ENCODE assay signal across 9 cellular contexts in genomic region chr15:58228708-58229107, GRCh38.
A peak's percentile ranks its signal among the peaks of the same experiment; 100 is the strongest.
DNase-seq lines count a peak whose midpoint lies in the region; TF ChIP-seq lines count a peak whose summit lies in the region.
"Had no signal": no experiment of that assay in that cellular context is flagged by ENCODE, and none has a peak within 500 bp of the region (broad histone marks: within the 10 kb centered on the region; RNA-seq: fewer than 3 reads in every experiment).

No MANE protein-coding gene starts in this region.

- H3K9ac ChIP-seq in SK-N-SH: no peak overlapping the region
- no peak overlapping the region for H3K9ac ChIP-seq in colonic mucosa (ENCODE audit: low read depth in 2 of 2, low read length in 2 of 2)

- no peak for TF ChIP-seq EP300 in SK-N-SH (IDR thresholded peaks at IDR 0.05; ENCODE audit: borderline replicate concordance in 1 of 2, low read depth in 1 of 2, low read length in 1 of 2)

- TF ChIP-seq CTCF in SK-N-SH (IDR thresholded peaks at IDR 0.05): no peak
- no peak for TF ChIP-seq CTCF in osteoblast (IDR thresholded peaks at IDR 0.05; ENCODE audit: extremely low read depth, low read depth, low read length)
- TF ChIP-seq CTCF in colonic mucosa (IDR thresholded peaks at IDR 0.05): no peak

- 0 out of 2 replicates have a peak overlapping the region, but pooled peaks have one; percentile 15 for H3K4me2 ChIP-seq in SK-N-SH
- peak overlapping the region; percentile 37 for H3K4me2 ChIP-seq in osteoblast (ENCODE audit: insufficient read depth, low read length)

- intact Hi-C loops in colonic mucosa (cut with DNase I): no loop called here

- no peaks in the 10 kb centered on the region for H3K79me2 ChIP-seq in SK-N-SH (ENCODE audit: insufficient read depth)
- no peaks in the 10 kb centered on the region for H3K79me2 ChIP-seq in osteoblast (ENCODE audit: insufficient read depth, low read length)

- H3K4me1 ChIP-seq in SK-N-SH (ENCODE audit: control insufficient read depth in 1 of 2, insufficient read depth in 2 of 2, low read depth in 1 of 2, low read length in 1 of 2) (peaks cover 4 to 15% of the 10 kb centered on the region in 2 experiments; a peak in 2 of 4 replicates), osteoblast (ENCODE audit: insufficient read depth, low read length) (peaks cover 12% of the 10 kb centered on the region), colonic mucosa (no peaks in the 10 kb centered on the region)

- H4K20me1 ChIP-seq in SK-N-SH (ENCODE audit: insufficient read depth) (no peaks in the 10 kb centered on the region), osteoblast (ENCODE audit: insufficient read depth, low read length) (no peaks in the 10 kb centered on the region)

- POLR2A ChIA-PET in SK-N-SH (lab: Yijun Ruan, JAX): interaction anchor here (1.3 kb wide), 1 partner anchor 542 kb away, joined by 4 read pairs; no protein-coding TSS in a partner anchor

- DNase-seq in ELF-1 (ENCODE audit: low read depth, low spot score) (peak; percentile 19), SK-N-SH (no peak), glomerular visceral epithelial cell (ENCODE audit: extremely low spot score) (peak; percentile 81), osteoblast (ENCODE audit: insufficient read length, low spot score, missing footprints) (no peak), LoVo (ENCODE audit: low spot score) (no peak), colonic mucosa (no peak), epidermal melanocyte (ENCODE audit: insufficient read length, low spot score) (no peak)
- no peak for DNase-seq in activated effector memory CD4-positive, alpha-beta T cell treated with Interleukin-2 at 50 U/mL for 16 hours
- DNase-seq: NCI-H2081 had no signal

- CTCF ChIA-PET in SK-N-SH (lab: Yijun Ruan, JAX): interaction anchor here (0.8 to 2.9 kb wide), 20 partner anchors 13 to 1288 kb away, joined by 3 to 16 read pairs (median 4); partner anchors contain the start of gene MINDY2

- H3K27ac ChIP-seq in SK-N-SH (ENCODE audit: low read depth in 2 of 2, low read length in 1 of 2): no peak overlapping the region
- no peak overlapping the region for H3K27ac ChIP-seq in osteoblast (ENCODE audit: low read depth, low read length)
- H3K27ac ChIP-seq in colonic mucosa: no peak overlapping the region

- no peaks in the 10 kb centered on the region for H3F3A ChIP-seq in SK-N-SH (replicated peaks; ENCODE audit: insufficient read depth)

- H3K9me2 ChIP-seq in SK-N-SH: no peaks in the 10 kb centered on the region

- H3K27me3 ChIP-seq in SK-N-SH (ENCODE audit: insufficient read depth) (no peaks in the 10 kb centered on the region), osteoblast (ENCODE audit: insufficient read depth, low read length) (peaks cover 15% of the 10 kb centered on the region), colonic mucosa (no peaks in the 10 kb centered on the region)

- H2AFZ ChIP-seq in SK-N-SH (ENCODE audit: low read depth) (no peak overlapping the region), osteoblast (ENCODE audit: low read length) (peak overlapping the region; percentile 5)

- H3K4me3 ChIP-seq in SK-N-SH (ENCODE audit: low read depth in 2 of 2, low read length in 1 of 2) (no peak overlapping the region), osteoblast (ENCODE audit: insufficient read depth, low read length) (peak overlapping the region; percentile 29), colonic mucosa (no peak overlapping the region)

- 10% methylated on average over 1 of the region's 1 CpG for WGBS in SK-N-SH (ENCODE audit: low lambda C conversion rate)

- no peaks in the 10 kb centered on the region for H3K36me3 ChIP-seq in SK-N-SH (replicated peaks in 1 of 2; ENCODE audit: control insufficient read depth in 1 of 2, insufficient read depth in 2 of 2, low read length in 1 of 2)
- no peaks in the 10 kb centered on the region for H3K36me3 ChIP-seq in osteoblast (ENCODE audit: insufficient read depth, low read length)
- H3K36me3 ChIP-seq in colonic mucosa: no peaks in the 10 kb centered on the region

- no peaks in the 10 kb centered on the region for H3K9me3 ChIP-seq in SK-N-SH
- H3K9me3 ChIP-seq in osteoblast (ENCODE audit: low read depth, low read length): no peaks in the 10 kb centered on the region
- no peaks in the 10 kb centered on the region for H3K9me3 ChIP-seq in colonic mucosa

- no peak for TF ChIP-seq RAD21 in SK-N-SH (IDR thresholded peaks at IDR 0.05; ENCODE audit: low read length)

TF ChIP-seq in SK-N-SH, 30 proteins besides CTCF, POLR2A, EP300 and RAD21:
- no peak for TF ChIP-seq ELF1 (IDR thresholded peaks at IDR 0.05)
- no peak for TF ChIP-seq MXI1 (IDR thresholded peaks at IDR 0.05; ENCODE audit: low read depth, low read length)
- TF ChIP-seq REST (IDR thresholded peaks at IDR 0.05; ENCODE audit: low read depth, low read length): no peak
- TF ChIP-seq GABPA (IDR thresholded peaks at IDR 0.05; ENCODE audit: low read depth): no peak
- no peak for TF ChIP-seq POLR2AphosphoS5 (IDR thresholded peaks at IDR 0.05; ENCODE audit: low read depth, low read length)
- no peak for TF ChIP-seq USF1 (IDR thresholded peaks at IDR 0.05; ENCODE audit: borderline replicate concordance, low read depth)
- no peak for TF ChIP-seq PBX3 (IDR thresholded peaks at IDR 0.05)
- no peak for TF ChIP-seq RXRA (IDR thresholded peaks at IDR 0.05; ENCODE audit: borderline replicate concordance, low read depth)

Comparison
In these comparisons a context has a peak if more than half of its experiments do, and no peak if none do; other contexts are left out.
1. DNase-seq: peak in ELF-1 (single experiment) and glomerular visceral epithelial cell (single experiment); none in SK-N-SH (single experiment), osteoblast (single experiment), activated effector memory CD4-positive, alpha-beta T cell treated with Interleukin-2 at 50 U/mL for 16 hours (single experiment), LoVo (single experiment), colonic mucosa (single experiment) and epidermal melanocyte (single experiment).